Comparison of ENCODE assay signal across 8 cellular contexts in genomic region chr9:128505906-128506305, GRCh38. TPM values are rescaled to one million over a fixed set of nuclear protein-coding genes. Genes with fewer than 3 reads are reported as not detected.
DNase-seq lines count a peak whose midpoint lies in the region; ATAC-seq, FAIRE-seq and TF ChIP-seq lines count a peak whose summit lies in the region.
"Not testable (repeated sequence)": the region's sequence is repeated elsewhere in the genome, so short reads cannot be mapped to it uniquely, and the experiment has no call there.

No MANE protein-coding gene starts in this region.

- peak overlapping the region in 1 of 3 donors; percentile 90 for H3K27ac Mint-ChIP-seq in IgD-negative memory B cell
- H3K27ac Mint-ChIP-seq in activated T-cell treated with anti-CD3 and anti-CD28 coated beads, Interleukin-2, amount 50 U/mL, for 72 hours = peak overlapping the region; percentile 61
- H3K27ac Mint-ChIP-seq in stimulated activated naive CD8-positive, alpha-beta T cell treated with anti-CD3 and anti-CD28 coated beads, Interleukin-15, Interleukin-2, amounts not matched to agents 100 ng/mL and 50 ng/mL, for 24 hours = not testable (repeated sequence)

- peak overlapping the region; percentile 94 for H3K4me2 ChIP-seq in BLaER1
- peak overlapping the region; percentile 68 for H3K4me2 ChIP-seq in SU-DHL-6 (ENCODE audit: low read depth, low read length, poor library complexity, severe bottlenecking)
- H3K4me2 ChIP-seq in mammary epithelial cell (ENCODE audit: insufficient read depth, low read depth, low read length) = peak overlapping the region; percentile 69
- peak overlapping the region; percentile 98 for H3K4me2 ChIP-seq in keratinocyte (ENCODE audit: control insufficient read depth, extremely low read depth, insufficient read depth, low read depth, low read length)

- intact Hi-C loops in mammary epithelial cell (cut with micrococcal nuclease) = loop anchor here (2.0 to 10.0 kb wide), 2 partner anchors 49 to 211 kb away; partner anchors contain the start of gene ODF2

- 100% methylated on average over 12 of the region's 12 CpGs for WGBS in mammary epithelial cell (ENCODE audit: low coverage, missing lambda C conversion rate)

- peaks cover 12% of the 10 kb centered on the region for H4K20me1 ChIP-seq in BLaER1
- not testable (repeated sequence) for H4K20me1 ChIP-seq in SU-DHL-6 (ENCODE audit: low read depth, low read length); mammary epithelial cell (ENCODE audit: insufficient read depth, low read length); keratinocyte (ENCODE audit: control insufficient read depth, extremely low read depth, insufficient read depth, low read length)

- not testable (repeated sequence) for H3K9me1 ChIP-seq in keratinocyte (ENCODE audit: control insufficient read depth, extremely low read depth, insufficient read depth, low read length)

- H3K27me3 Mint-ChIP-seq in IgD-negative memory B cell; activated T-cell treated with anti-CD3 and anti-CD28 coated beads, Interleukin-2, amount 50 U/mL, for 72 hours (ENCODE audit: low read depth); stimulated activated naive CD8-positive, alpha-beta T cell treated with anti-CD3 and anti-CD28 coated beads, Interleukin-15, Interleukin-2, amounts not matched to agents 100 ng/mL and 50 ng/mL, for 24 hours: not testable (repeated sequence)

- not testable (repeated sequence) for DNase-seq in activated T-cell treated with anti-CD3 and anti-CD28 coated beads, Interleukin-2, amount 50 U/mL, for 72 hours; mammary epithelial cell; keratinocyte (ENCODE audit: low read depth, low spot score)

- ATAC-seq in activated T-cell treated with anti-CD3 and anti-CD28 coated beads, Interleukin-2, amount 50 U/mL, for 72 hours (replicated peaks in 1 of 2) = not testable (repeated sequence)

- H3K4me3 Mint-ChIP-seq in IgD-negative memory B cell = peak overlapping the region in 3 of 4 donors; percentile 49 to 97 (median 93)
- peak overlapping the region; percentile 97 to 100 for H3K4me3 Mint-ChIP-seq in activated T-cell treated with anti-CD3 and anti-CD28 coated beads, Interleukin-2, amount 50 U/mL, for 72 hours
- H3K4me3 Mint-ChIP-seq in stimulated activated naive CD8-positive, alpha-beta T cell treated with anti-CD3 and anti-CD28 coated beads, Interleukin-15, Interleukin-2, amounts not matched to agents 100 ng/mL and 50 ng/mL, for 24 hours = peak overlapping the region; percentile 94

- CTCF ChIA-PET in mammary epithelial cell (lab: Charles Lee; ENCODE audit: low non-redundant PET) = not testable (repeated sequence)

- H3F3A ChIP-seq in SU-DHL-6 (ENCODE audit: insufficient read depth) = not testable (repeated sequence)

- H3K9me3 ChIP-seq in BLaER1; SU-DHL-6 (ENCODE audit: insufficient read depth, low read length); mammary epithelial cell (replicated peaks; ENCODE audit: insufficient read depth, low read length); keratinocyte (ENCODE audit: control insufficient read depth, low read depth, low read length); neuron (ENCODE audit: low read length): not testable (repeated sequence)

- H2AFZ ChIP-seq in SU-DHL-6 (ENCODE audit: low read depth, low read length, severe bottlenecking); mammary epithelial cell (ENCODE audit: low read depth, low read length); keratinocyte (ENCODE audit: control insufficient read depth, low read length); neuron (ENCODE audit: low read depth, low read length): not testable (repeated sequence)

- H3K9me3 Mint-ChIP-seq in IgD-negative memory B cell; activated T-cell treated with anti-CD3 and anti-CD28 coated beads, Interleukin-2, amount 50 U/mL, for 72 hours; stimulated activated naive CD8-positive, alpha-beta T cell treated with anti-CD3 and anti-CD28 coated beads, Interleukin-15, Interleukin-2, amounts not matched to agents 100 ng/mL and 50 ng/mL, for 24 hours: not testable (repeated sequence)

- H3K4me3 ChIP-seq in BLaER1 = peak overlapping the region; percentile 87
- peak overlapping the region; percentile 79 for H3K4me3 ChIP-seq in SU-DHL-6 (ENCODE audit: insufficient read depth, low read length, poor library complexity, severe bottlenecking)
- H3K4me3 ChIP-seq in mammary epithelial cell (replicated peaks in 1 of 3; ENCODE audit: insufficient read depth in 1 of 3, low read depth in 2 of 3, low read length in 3 of 3) = peak overlapping the region in 2 of 3 experiments; percentile 86 to 95
- peak overlapping the region in 2 of 3 experiments; percentile 98 to 99 for H3K4me3 ChIP-seq in keratinocyte (ENCODE audit: control insufficient read depth in 2 of 3, extremely low read depth in 1 of 3, insufficient read depth in 2 of 3, low read depth in 1 of 3, low read length in 3 of 3)
- peak overlapping the region; percentile 80 for H3K4me3 ChIP-seq in neuron (ENCODE audit: low read length)

- not testable (repeated sequence) for H3K27me3 ChIP-seq in BLaER1; SU-DHL-6 (ENCODE audit: low read length); mammary epithelial cell (ENCODE audit: insufficient read depth, low read length); keratinocyte (ENCODE audit: control insufficient read depth, extremely low read depth, insufficient read depth, low read length); neuron (ENCODE audit: insufficient read depth, low read length)

- dilution Hi-C loops in mammary epithelial cell (cut with HindIII; ENCODE audit: low sequenced_read_pairs); keratinocyte (cut with MboI; ENCODE audit: extremely low pct_ligation_motif_present, low sequenced_read_pairs): not testable (repeated sequence)

- peaks cover 29% of the 10 kb centered on the region for H3K4me1 ChIP-seq in BLaER1
- H3K4me1 ChIP-seq in mammary epithelial cell (ENCODE audit: insufficient read depth, low read length) = peaks cover 27% of the 10 kb centered on the region
- H3K4me1 ChIP-seq in keratinocyte (ENCODE audit: control insufficient read depth, extremely low read depth, insufficient read depth, low read length) = peaks cover 17% of the 10 kb centered on the region
- H3K4me1 ChIP-seq in neuron (ENCODE audit: insufficient read depth, low read length) = not testable (repeated sequence)

- not testable (repeated sequence) for H3K36me3 Mint-ChIP-seq in IgD-negative memory B cell
- peaks cover 5 to 17% of the 10 kb centered on the region in 2 donors for H3K36me3 Mint-ChIP-seq in activated T-cell treated with anti-CD3 and anti-CD28 coated beads, Interleukin-2, amount 50 U/mL, for 72 hours (ENCODE audit: insufficient read depth in 2 of 2)
- H3K36me3 Mint-ChIP-seq in stimulated activated naive CD8-positive, alpha-beta T cell treated with anti-CD3 and anti-CD28 coated beads, Interleukin-15, Interleukin-2, amounts not matched to agents 100 ng/mL and 50 ng/mL, for 24 hours (ENCODE audit: low read depth) = peaks cover 31% of the 10 kb centered on the region

- peaks cover 22 to 23% (median 22%) of the 10 kb centered on the region in 3 donors for H3K4me1 Mint-ChIP-seq in IgD-negative memory B cell
- peaks cover 29% of the 10 kb centered on the region for H3K4me1 Mint-ChIP-seq in activated T-cell treated with anti-CD3 and anti-CD28 coated beads, Interleukin-2, amount 50 U/mL, for 72 hours (ENCODE audit: low read depth)
- H3K4me1 Mint-ChIP-seq in stimulated activated naive CD8-positive, alpha-beta T cell treated with anti-CD3 and anti-CD28 coated beads, Interleukin-15, Interleukin-2, amounts not matched to agents 100 ng/mL and 50 ng/mL, for 24 hours (ENCODE audit: low read depth) = peaks cover 31% of the 10 kb centered on the region

- TF ChIP-seq CTCF in SU-DHL-6 (IDR thresholded peaks at IDR 0.05; ENCODE audit: insufficient read depth, low read length, poor library complexity, severe bottlenecking); mammary epithelial cell (conservative IDR thresholded peaks at IDR 0.05 in 1 of 2, IDR thresholded peaks at IDR 0.05 in 1 of 2; ENCODE audit: extremely low read depth in 1 of 2, insufficient read depth in 1 of 2, low read depth in 1 of 2, low read length in 2 of 2); keratinocyte (optimal IDR thresholded peaks at IDR 0.05 in 1 of 3, IDR thresholded peaks at IDR 0.05 in 1 of 3, conservative IDR thresholded peaks at IDR 0.05 in 1 of 3; ENCODE audit: extremely low read depth in 1 of 3, insufficient read depth in 2 of 3, low read length in 3 of 3): not testable (repeated sequence)

- in situ Hi-C loops in mammary epithelial cell (cut with MboI; ENCODE audit: low sequenced_read_pairs in 2 of 2) = not testable (repeated sequence)

- not testable (repeated sequence) for FAIRE-seq in keratinocyte (lab: Jason Lieb, UNC)

- H3K9ac ChIP-seq in BLaER1 = 0 out of 2 replicates have a peak overlapping the region, but pooled peaks have one; percentile 89
- peak overlapping the region; percentile 87; the same call in 1 of the 2 replicates for H3K9ac ChIP-seq in SU-DHL-6 (ENCODE audit: low read length)
- not testable (repeated sequence) for H3K9ac ChIP-seq in mammary epithelial cell (ENCODE audit: insufficient read depth, low read length)
- peak overlapping the region; percentile 97 for H3K9ac ChIP-seq in keratinocyte (ENCODE audit: control insufficient read depth, extremely low read depth, insufficient read depth, low read length)

- H3K79me2 ChIP-seq in SU-DHL-6 (ENCODE audit: insufficient read depth, low read length) = peaks cover 33% of the 10 kb centered on the region
- H3K79me2 ChIP-seq in mammary epithelial cell (ENCODE audit: insufficient read depth, low read length) = peaks cover 37% of the 10 kb centered on the region
- peaks cover 28% of the 10 kb centered on the region for H3K79me2 ChIP-seq in keratinocyte (ENCODE audit: control insufficient read depth, insufficient read depth, low read length)

- not testable (repeated sequence) for BruUV-seq in mammary epithelial cell (replicated peaks; lab: Mats Ljungman, UMichigan)

- H3K36me3 ChIP-seq in BLaER1 (peaks cover 63% of the 10 kb centered on the region), keratinocyte (ENCODE audit: control insufficient read depth in 2 of 2, extremely low read depth in 1 of 2, insufficient read depth in 2 of 2, low read length in 2 of 2) (peaks cover 6 to 15% of the 10 kb centered on the region in 2 experiments), neuron (ENCODE audit: insufficient read depth, low read length) (peaks cover 20% of the 10 kb centered on the region)
- not testable (repeated sequence) for H3K36me3 ChIP-seq in SU-DHL-6 (ENCODE audit: low read length); mammary epithelial cell (ENCODE audit: insufficient read depth, low read length)

- not testable (repeated sequence) for H3K9me2 ChIP-seq in SU-DHL-6 (replicated peaks; ENCODE audit: insufficient read depth, low read length)

- H3K27ac ChIP-seq in BLaER1; SU-DHL-6 (ENCODE audit: low read depth, low read length): not testable (repeated sequence)
- H3K27ac ChIP-seq in mammary epithelial cell (ENCODE audit: insufficient read depth, low read depth, low read length) (peak overlapping the region; percentile 83), keratinocyte (ENCODE audit: control insufficient read depth, insufficient read depth, low read length) (peak overlapping the region; percentile 90)

RNA-seq across cellular contexts. Expression of gene GLE1, which starts 1.4 kb away (rescaled TPM):
- 25.3 TPM for polyA plus RNA-seq in IgD-negative memory B cell
- 10 to 100 TPM; 45.8 to 59.0 TPM for total RNA-seq in activated T-cell treated with anti-CD3 and anti-CD28 coated beads, Interleukin-2, amount 50 U/mL, for 72 hours
- total RNA-seq in mammary epithelial cell = 10 to 100 TPM; 19.7 to 28.8 TPM
- 21.9 TPM for polyA plus RNA-seq in mammary epithelial cell
- polyA minus RNA-seq in mammary epithelial cell = 29.4 TPM
- polyA plus RNA-seq in keratinocyte = 22.2 to 28.3 TPM (median 24.4 TPM) in 3 replicates
- polyA plus RNA-seq in keratinocyte (2011; ENCODE audit: low read depth) = 13.4 TPM
- polyA plus RNA-seq in keratinocyte (2011; cell fraction: cytosol; rRNA removed) = 18.0 and 23.1 TPM in 2 replicates
- 23.0 and 25.5 TPM in 2 replicates for polyA plus RNA-seq in keratinocyte (2011; cell fraction: nucleus; rRNA removed)
- 15.4 and 21.4 TPM in 2 replicates for polyA plus RNA-seq in keratinocyte (2012; ENCODE audit: low replicate concordance)
- polyA minus RNA-seq in keratinocyte = 13.8 to 31.9 TPM (median 27.4 TPM) in 3 replicates
- polyA minus RNA-seq in keratinocyte (2011; cell fraction: cytosol; rRNA and poly(A)+ RNA removed) = 20.7 TPM
- 13.3 and 20.3 TPM in 2 replicates for polyA minus RNA-seq in keratinocyte (2011; cell fraction: nucleus; rRNA and poly(A)+ RNA removed)

RNA-seq across cellular contexts. Expression of gene SPTAN1, which starts 46.5 kb away (rescaled TPM):
- polyA plus RNA-seq in IgD-negative memory B cell = 88.0 TPM
- 100 to 1,000 TPM; 289 to 304 TPM for total RNA-seq in activated T-cell treated with anti-CD3 and anti-CD28 coated beads, Interleukin-2, amount 50 U/mL, for 72 hours
- total RNA-seq in mammary epithelial cell = 100 to 1,000 TPM; 257 to 307 TPM
- polyA plus RNA-seq in mammary epithelial cell = 97.7 TPM
- 1,181 TPM for polyA minus RNA-seq in mammary epithelial cell
- polyA plus RNA-seq in keratinocyte = 98.7 to 112 TPM (median 101 TPM) in 3 replicates
- 251 TPM for polyA plus RNA-seq in keratinocyte (2011; ENCODE audit: low read depth)
- 67.2 and 80.4 TPM in 2 replicates for polyA plus RNA-seq in keratinocyte (2011; cell fraction: cytosol; rRNA removed)
- 427 and 525 TPM in 2 replicates for polyA plus RNA-seq in keratinocyte (2011; cell fraction: nucleus; rRNA removed)
- 134 and 162 TPM in 2 replicates for polyA plus RNA-seq in keratinocyte (2012; ENCODE audit: low replicate concordance)
- polyA minus RNA-seq in keratinocyte = 399 to 611 TPM (median 401 TPM) in 3 replicates
- polyA minus RNA-seq in keratinocyte (2011; cell fraction: cytosol; rRNA and poly(A)+ RNA removed) = 139 TPM
- polyA minus RNA-seq in keratinocyte (2011; cell fraction: nucleus; rRNA and poly(A)+ RNA removed) = 592 and 724 TPM in 2 replicates

RNA-seq across cellular contexts. Expression of gene ODF2, which starts 50.1 kb away (rescaled TPM):
- polyA plus RNA-seq in IgD-negative memory B cell (25.2 TPM), mammary epithelial cell (12.5 TPM), keratinocyte (6.6 to 16.3 TPM (median 14.0 TPM) in 3 replicates)
- total RNA-seq in activated T-cell treated with anti-CD3 and anti-CD28 coated beads, Interleukin-2, amount 50 U/mL, for 72 hours = 10 to 100 TPM; 64.8 to 87.3 TPM
- 10 to 100 TPM; 20.5 to 36.5 TPM for total RNA-seq in mammary epithelial cell
- polyA minus RNA-seq in mammary epithelial cell (32.7 TPM), keratinocyte (4.6 to 13.2 TPM (median 12.5 TPM) in 3 replicates)
- polyA plus RNA-seq in keratinocyte (2011; ENCODE audit: low read depth) = 22.3 TPM
- polyA plus RNA-seq in keratinocyte (2011; cell fraction: cytosol; rRNA removed) = 10.0 and 12.1 TPM in 2 replicates
- 41.3 and 42.1 TPM in 2 replicates for polyA plus RNA-seq in keratinocyte (2011; cell fraction: nucleus; rRNA removed)
- polyA plus RNA-seq in keratinocyte (2012; ENCODE audit: low replicate concordance) = 10.4 and 22.4 TPM in 2 replicates
- 5.9 TPM for polyA minus RNA-seq in keratinocyte (2011; cell fraction: cytosol; rRNA and poly(A)+ RNA removed)
- polyA minus RNA-seq in keratinocyte (2011; cell fraction: nucleus; rRNA and poly(A)+ RNA removed) = 6.0 and 9.5 TPM in 2 replicates
